8 cellular contexts compared by ENCODE assay signal in the genomic region with DNA sequence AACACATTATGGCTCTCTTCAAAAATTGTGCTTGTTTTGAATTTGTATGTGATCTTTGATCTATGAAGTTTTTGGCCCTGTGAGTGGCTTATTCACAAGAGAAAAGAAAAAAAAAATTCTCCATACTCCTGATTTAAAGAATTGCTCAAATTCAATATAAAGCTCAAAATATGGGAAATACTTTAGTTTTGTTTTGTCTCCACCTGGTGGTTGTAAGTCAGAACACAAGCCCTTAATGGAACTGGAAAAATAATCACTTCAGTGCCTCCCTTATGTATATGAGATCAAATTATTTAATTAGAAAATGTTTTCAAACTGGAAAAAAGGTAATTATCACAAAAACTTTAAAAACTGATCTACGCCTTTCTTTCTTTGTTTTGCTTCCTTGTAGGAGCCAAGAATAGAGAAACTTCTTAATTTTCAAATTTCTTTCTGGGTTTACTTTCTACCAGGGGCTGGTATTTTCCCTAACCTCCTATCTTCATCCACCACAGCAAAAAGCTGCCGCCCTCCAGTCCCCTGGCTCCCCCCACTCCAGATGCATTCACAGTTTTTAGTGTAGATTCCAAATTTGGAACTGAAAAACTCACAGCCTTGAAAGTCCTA. TPM values are rescaled to one million over a fixed set of nuclear protein-coding genes. Genes with fewer than 3 reads are reported as not detected.
DNase-seq lines count a peak whose midpoint lies in the region; ATAC-seq and TF ChIP-seq lines count a peak whose summit lies in the region.

No MANE protein-coding gene starts in this region.

- in situ Hi-C loops in GM13976 (cut with MboI; ENCODE audit: low sequenced_read_pairs, unreplicated experiment): loop anchor here (10.0 kb wide), 1 partner anchor 271 kb away; no protein-coding TSS in a partner anchor

- no peak for ATAC-seq in stimulated activated naive CD8-positive, alpha-beta T cell treated with anti-CD3 and anti-CD28 coated beads, Interleukin-15, Interleukin-2, amounts not matched to agents 100 U/mL and 50 U/mL, for 24 hours
- ATAC-seq in GM19035 (IDR thresholded peaks at IDR 0.05; ENCODE audit: unreplicated experiment): no peak
- ATAC-seq in esophagus mucosa: no peak

- DNase-seq in AG09319 (ENCODE audit: extremely low read depth, low read depth) (peak; percentile 18), GM13976 (ENCODE audit: low spot score) (peak; percentile 63), NCI-H2171 (lab: John Stamatoyannopoulos, UW) (peak; percentile 16), amniotic epithelial cell (ENCODE audit: low read depth) (peak; percentile 45), hepatic stellate cell (ENCODE audit: low spot score) (peak; percentile 11)
- DNase-seq in stimulated activated naive CD8-positive, alpha-beta T cell treated with anti-CD3 and anti-CD28 coated beads, Interleukin-15, Interleukin-2, amounts not matched to agents 100 U/mL and 50 U/mL, for 24 hours: peak; percentile 7

- peak; percentile 61 for TF ChIP-seq CTCF in AG09319 (IDR thresholded peaks at IDR 0.05; ENCODE audit: low read depth, low read length)
- peak; percentile 43 for TF ChIP-seq CTCF in GM13976 (IDR thresholded peaks at IDR 0.05; ENCODE audit: borderline replicate concordance, control extremely low read depth, extremely low read depth, insufficient read depth, missing control alignments)

RNA-seq across cellular contexts. Expression of a gene that starts 50.6 kb away (rescaled TPM):
- 55.5 TPM for total RNA-seq in esophagus mucosa

RNA-seq across cellular contexts. Expression of a gene that starts 50.9 kb away (rescaled TPM):
- total RNA-seq in esophagus mucosa: 69.0 TPM

Comparison
In these comparisons a context has a peak if more than half of its experiments do, and no peak if none do; other contexts are left out.
1. DNase-seq: peak in every context shown above with its lines; median percentile 63 in GM13976; 45 in amniotic epithelial cell; 18 in AG09319; 16 in NCI-H2171; 11 in hepatic stellate cell; 7 in stimulated activated naive CD8-positive, alpha-beta T cell treated with anti-CD3 and anti-CD28 coated beads, Interleukin-15, Interleukin-2, amounts not matched to agents 100 U/mL and 50 U/mL, for 24 hours.